ENCODE assay signal across 30 cellular contexts in the genomic region with DNA sequence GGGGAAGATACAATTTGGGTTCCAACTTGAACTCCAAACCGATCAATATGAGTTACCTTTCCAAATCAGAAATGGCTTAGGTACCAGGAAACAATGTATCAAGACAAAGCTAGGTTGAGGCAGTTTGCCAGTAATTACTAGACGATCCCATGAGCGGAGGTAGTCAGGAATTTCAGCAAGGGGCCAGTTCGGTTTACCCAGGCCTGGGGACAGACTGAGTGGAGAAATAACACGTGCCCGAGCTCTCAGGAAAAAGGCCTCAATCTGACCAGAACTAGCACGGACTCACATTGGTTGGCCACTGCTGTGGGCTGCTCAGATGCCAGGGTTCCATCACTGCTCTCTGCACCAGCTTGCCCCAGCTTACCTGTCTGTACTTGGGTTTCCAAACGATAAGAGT. TPM values are rescaled to one million over a fixed set of nuclear protein-coding genes. Genes with fewer than 3 reads are reported as not detected.
DNase-seq lines count a peak whose midpoint lies in the region; ATAC-seq and TF ChIP-seq lines count a peak whose summit lies in the region.
"Had no signal": no experiment of that assay in that cellular context is flagged by ENCODE, and none has a peak within 500 bp of the region (broad histone marks: within the 10 kb centered on the region; RNA-seq: fewer than 3 reads in every experiment).

No MANE protein-coding gene starts in this region.

- H3K27me3 ChIP-seq in upper lobe of right lung (no peaks in the 10 kb centered on the region), Karpas-422 (ENCODE audit: low read length) (no peaks in the 10 kb centered on the region)
- H3K27me3 ChIP-seq: gastrocnemius medialis had no signal

- intact Hi-C loops in upper lobe of right lung (cut with DNase I) = no loop called here

- H3K4me1 Mint-ChIP-seq in activated naive CD8-positive, alpha-beta T cell treated with anti-CD3 and anti-CD28 coated beads, Interleukin-2, amount 10 ng/mL, durations not matched to agents 7 days and 5 days = peaks cover 29% of the 10 kb centered on the region
- peaks cover 28% of the 10 kb centered on the region for H3K4me1 Mint-ChIP-seq in activated naive CD8-positive, alpha-beta T cell treated with anti-CD3 and anti-CD28 coated beads for 36 hours
- H3K4me1 Mint-ChIP-seq in chondrocyte (ENCODE audit: low read depth) = peaks cover 21% of the 10 kb centered on the region

- H3K36me3 ChIP-seq in mesodermal cell (ENCODE audit: control insufficient read depth, insufficient read depth, low read length) = peaks cover 4% of the 10 kb centered on the region
- no peaks in the 10 kb centered on the region for H3K36me3 ChIP-seq in upper lobe of right lung
- no peaks in the 10 kb centered on the region for H3K36me3 ChIP-seq in Karpas-422 (ENCODE audit: insufficient read depth, low read length)
- H3K36me3 ChIP-seq: gastrocnemius medialis had no signal

- peaks cover 29% of the 10 kb centered on the region for H4K20me1 ChIP-seq in Karpas-422 (ENCODE audit: insufficient read depth, low read depth, low read length)

- no peaks in the 10 kb centered on the region for H3K27me3 Mint-ChIP-seq in activated naive CD8-positive, alpha-beta T cell treated with anti-CD3 and anti-CD28 coated beads, Interleukin-2, amount 10 ng/mL, durations not matched to agents 7 days and 5 days
- H3K27me3 Mint-ChIP-seq in activated naive CD8-positive, alpha-beta T cell treated with anti-CD3 and anti-CD28 coated beads for 36 hours = no peaks in the 10 kb centered on the region
- H3K27me3 Mint-ChIP-seq in chondrocyte (ENCODE audit: low read depth) = no peaks in the 10 kb centered on the region
- H3K27me3 Mint-ChIP-seq: activated CD8-positive, alpha-beta memory T cell treated with anti-CD3 and anti-CD28 coated beads, Interleukin-2, amount 10 ng/mL, durations not matched to agents 7 days and 5 days; natural killer cell treated with Interleukin-12 subunit alpha and Interleukin-12 subunit beta and Interleukin-15 and Interleukin-18, amount 100 ng/mL, for 72 hours had no signal

- H2AFZ ChIP-seq in Karpas-422 (ENCODE audit: low read length) = no peak overlapping the region

- no peak overlapping the region for H3K9ac ChIP-seq in Karpas-422 (ENCODE audit: low read length)

- no peak overlapping the region for H3K4me3 ChIP-seq in mesodermal cell (ENCODE audit: extremely low read depth, insufficient read depth, low read length, poor library complexity, severe bottlenecking)
- H3K4me3 ChIP-seq in upper lobe of right lung = no peak overlapping the region
- H3K4me3 ChIP-seq in Karpas-422 (ENCODE audit: low read length) = no peak overlapping the region
- H3K4me3 ChIP-seq: gastrocnemius medialis, K562 had no signal

- H3K79me2 ChIP-seq in Karpas-422 (ENCODE audit: low read length) = peaks cover 96% of the 10 kb centered on the region

- H3K9me2 ChIP-seq in Karpas-422 (replicated peaks; ENCODE audit: insufficient read depth, low read length) = no peaks in the 10 kb centered on the region

- TF ChIP-seq CTCF in chondrocyte (IDR thresholded peaks at IDR 0.05) (no peak), upper lobe of right lung (IDR thresholded peaks at IDR 0.05) (no peak)

- peaks cover 14% of the 10 kb centered on the region for H3K4me1 ChIP-seq in mesodermal cell (ENCODE audit: control insufficient read depth, insufficient read depth, low read length, poor library complexity, severe bottlenecking)
- peaks cover 7% of the 10 kb centered on the region for H3K4me1 ChIP-seq in upper lobe of right lung
- peaks cover 25% of the 10 kb centered on the region for H3K4me1 ChIP-seq in Karpas-422 (ENCODE audit: low read length)

- H3K9me3 ChIP-seq in mesodermal cell (ENCODE audit: control insufficient read depth, low read length) = no peaks in the 10 kb centered on the region
- no peaks in the 10 kb centered on the region for H3K9me3 ChIP-seq in upper lobe of right lung
- no peaks in the 10 kb centered on the region for H3K9me3 ChIP-seq in Karpas-422 (ENCODE audit: low read length)
- H3K9me3 ChIP-seq: gastrocnemius medialis had no signal

- DNase-seq in activated naive CD8-positive, alpha-beta T cell treated with anti-CD3 and anti-CD28 coated beads, Interleukin-2, amount 10 ng/mL, durations not matched to agents 7 days and 5 days = no peak
- no peak for DNase-seq in activated naive CD8-positive, alpha-beta T cell treated with anti-CD3 and anti-CD28 coated beads for 36 hours
- DNase-seq in chondrocyte (ENCODE audit: low spot score) (peak; percentile 29), upper lobe of right lung (peak; percentile 26), Karpas-422 (no peak), NCI-H524 (lab: John Stamatoyannopoulos, UW) (no peak)
- DNase-seq: 8988T; activated CD4-positive, alpha-beta T cell treated with anti-CD3 and anti-CD28 coated beads, Interleukin-2, amount 50 U/mL, for 1 hour; activated CD8-positive, alpha-beta memory T cell treated with anti-CD3 and anti-CD28 coated beads, Interleukin-2, amount 10 ng/mL, durations not matched to agents 7 days and 5 days; activated naive CD4-positive, alpha-beta T cell treated with anti-CD3 and anti-CD28 coated beads for 36 hours; activated T-cell treated with anti-CD3 and anti-CD28 coated beads, Interleukin-2, amount 50 U/mL, for 72 hours; amniotic stem cell; Calu3; cortex of kidney; DMS79 treated with DMSO at 0.1 percent for 48 hours; gastrocnemius medialis; hippocampal formation; immature natural killer cell; left ventricle myocardium superior; MM.1S; NCI-H1417 treated with DMSO at 0.1 percent for 48 hours; NCI-H446; OCI-M1; SHP77 treated with DMSO at 0.1 percent for 48 hours; stimulated activated CD4-positive, alpha-beta T cell treated with anti-CD3 and anti-CD28 coated beads, Interleukin-2, amount 100 ng/mL, for 48 hours; T-helper 9 cell had no signal

- peaks cover 3% of the 10 kb centered on the region for H3K36me3 Mint-ChIP-seq in activated naive CD8-positive, alpha-beta T cell treated with anti-CD3 and anti-CD28 coated beads, Interleukin-2, amount 10 ng/mL, durations not matched to agents 7 days and 5 days
- no peaks in the 10 kb centered on the region for H3K36me3 Mint-ChIP-seq in activated naive CD8-positive, alpha-beta T cell treated with anti-CD3 and anti-CD28 coated beads for 36 hours
- no peaks in the 10 kb centered on the region for H3K36me3 Mint-ChIP-seq in chondrocyte (ENCODE audit: low read depth)
- H3K36me3 Mint-ChIP-seq: immature natural killer cell; natural killer cell treated with Interleukin-12 subunit alpha and Interleukin-12 subunit beta and Interleukin-15 and Interleukin-18, amount 100 ng/mL, for 72 hours had no signal

- no peak overlapping the region for H3K4me3 Mint-ChIP-seq in activated naive CD8-positive, alpha-beta T cell treated with anti-CD3 and anti-CD28 coated beads, Interleukin-2, amount 10 ng/mL, durations not matched to agents 7 days and 5 days
- H3K4me3 Mint-ChIP-seq in activated naive CD8-positive, alpha-beta T cell treated with anti-CD3 and anti-CD28 coated beads for 36 hours = no peak overlapping the region
- H3K4me3 Mint-ChIP-seq in chondrocyte (ENCODE audit: unreplicated experiment) = no peak overlapping the region
- H3K4me3 Mint-ChIP-seq: activated CD8-positive, alpha-beta memory T cell treated with anti-CD3 and anti-CD28 coated beads, Interleukin-2, amount 10 ng/mL, durations not matched to agents 7 days and 5 days; activated naive CD4-positive, alpha-beta T cell treated with anti-CD3 and anti-CD28 coated beads for 36 hours; activated T-cell treated with anti-CD3 and anti-CD28 coated beads, Interleukin-2, amount 50 U/mL, for 72 hours; natural killer cell treated with Interleukin-12 subunit alpha and Interleukin-12 subunit beta and Interleukin-15 and Interleukin-18, amount 100 ng/mL, for 72 hours had no signal

- WGBS in mesodermal cell (ENCODE audit: insufficient coverage in 2 of 2), 2 experiments = 93 to 95% methylated on average over 8 of the region's 8 CpGs

- H3K27ac ChIP-seq in mesodermal cell (ENCODE audit: low read depth, low read length, severe bottlenecking) (peak overlapping the region; percentile 23), upper lobe of right lung (no peak overlapping the region), Karpas-422 (ENCODE audit: low read length) (no peak overlapping the region)
- H3K27ac ChIP-seq: gastrocnemius medialis had no signal

- H3K9me3 Mint-ChIP-seq in activated naive CD8-positive, alpha-beta T cell treated with anti-CD3 and anti-CD28 coated beads, Interleukin-2, amount 10 ng/mL, durations not matched to agents 7 days and 5 days = no peaks in the 10 kb centered on the region
- H3K9me3 Mint-ChIP-seq in activated naive CD8-positive, alpha-beta T cell treated with anti-CD3 and anti-CD28 coated beads for 36 hours = no peaks in the 10 kb centered on the region
- no peaks in the 10 kb centered on the region for H3K9me3 Mint-ChIP-seq in chondrocyte (ENCODE audit: low read depth)
- H3K9me3 Mint-ChIP-seq: activated naive CD4-positive, alpha-beta T cell treated with anti-CD3 and anti-CD28 coated beads for 36 hours; activated T-cell treated with anti-CD3 and anti-CD28 coated beads, Interleukin-2, amount 50 U/mL, for 72 hours; immature natural killer cell; natural killer cell treated with Interleukin-12 subunit alpha and Interleukin-12 subunit beta and Interleukin-15 and Interleukin-18, amount 100 ng/mL, for 72 hours had no signal

- H3K27ac Mint-ChIP-seq in activated naive CD8-positive, alpha-beta T cell treated with anti-CD3 and anti-CD28 coated beads, Interleukin-2, amount 10 ng/mL, durations not matched to agents 7 days and 5 days = no peak overlapping the region
- no peak overlapping the region for H3K27ac Mint-ChIP-seq in activated naive CD8-positive, alpha-beta T cell treated with anti-CD3 and anti-CD28 coated beads for 36 hours
- no peak overlapping the region for H3K27ac Mint-ChIP-seq in chondrocyte (ENCODE audit: unreplicated experiment)
- H3K27ac Mint-ChIP-seq: activated CD8-positive, alpha-beta memory T cell treated with anti-CD3 and anti-CD28 coated beads, Interleukin-2, amount 10 ng/mL, durations not matched to agents 7 days and 5 days; activated naive CD4-positive, alpha-beta T cell treated with anti-CD3 and anti-CD28 coated beads for 36 hours; activated T-cell treated with anti-CD3 and anti-CD28 coated beads, Interleukin-2, amount 50 U/mL, for 72 hours had no signal

- no peak overlapping the region for H3K4me2 ChIP-seq in Karpas-422 (ENCODE audit: low read depth, low read length, poor library complexity, severe bottlenecking)

- peak; percentile 26 for ATAC-seq in activated naive CD8-positive, alpha-beta T cell treated with anti-CD3 and anti-CD28 coated beads, Interleukin-2, amount 10 ng/mL, durations not matched to agents 7 days and 5 days (ENCODE audit: low read depth)
- ATAC-seq in upper lobe of right lung (no peak), GM21447 (IDR thresholded peaks at IDR 0.05; ENCODE audit: unreplicated experiment) (no peak)
- ATAC-seq: activated CD8-positive, alpha-beta memory T cell treated with anti-CD3 and anti-CD28 coated beads, Interleukin-2, amount 10 ng/mL, durations not matched to agents 7 days and 5 days; activated T-cell treated with anti-CD3 and anti-CD28 coated beads, Interleukin-2, amount 50 U/mL, for 72 hours; gastrocnemius medialis had no signal

- POLR2A ChIA-PET in activated naive CD8-positive, alpha-beta T cell treated with anti-CD3 and anti-CD28 coated beads, Interleukin-2, amount 10 ng/mL, durations not matched to agents 7 days and 5 days (lab: Charles Lee) = no interaction called here

RNA-seq across cellular contexts. Expression of a gene that starts 15.3 kb away (rescaled TPM):
- total RNA-seq in activated naive CD8-positive, alpha-beta T cell treated with anti-CD3 and anti-CD28 coated beads, Interleukin-2, amount 10 ng/mL, durations not matched to agents 7 days and 5 days = 100 to 1,000 TPM; 104 to 106 TPM
- 10 to 100 TPM; 30.4 to 31.0 TPM for total RNA-seq in activated naive CD8-positive, alpha-beta T cell treated with anti-CD3 and anti-CD28 coated beads for 36 hours
- 125 to 139 TPM (median 126 TPM) in 3 replicates for total RNA-seq in chondrocyte
- 85.9 TPM for polyA plus RNA-seq in mesodermal cell (2013, experiment 1 of 2)
- 74.7 TPM for polyA plus RNA-seq in mesodermal cell (2013, experiment 2 of 2)
- total RNA-seq in upper lobe of right lung = 71.0 TPM
- total RNA-seq in Karpas-422 (2014; rRNA removed; shearing (Covaris generic); ENCODE audit: low replicate concordance) = 52.0 and 77.7 TPM in 2 replicates

Comparison
In these comparisons a context has a peak if more than half of its experiments do, and no peak if none do; other contexts are left out.
1. DNase-seq: peak in chondrocyte (single experiment) and upper lobe of right lung (single experiment); none in activated naive CD8-positive, alpha-beta T cell treated with anti-CD3 and anti-CD28 coated beads, Interleukin-2, amount 10 ng/mL, durations not matched to agents 7 days and 5 days (single experiment), activated naive CD8-positive, alpha-beta T cell treated with anti-CD3 and anti-CD28 coated beads for 36 hours (single experiment), Karpas-422 (single experiment) and NCI-H524 (0 of 2).